In the genomic region with DNA sequence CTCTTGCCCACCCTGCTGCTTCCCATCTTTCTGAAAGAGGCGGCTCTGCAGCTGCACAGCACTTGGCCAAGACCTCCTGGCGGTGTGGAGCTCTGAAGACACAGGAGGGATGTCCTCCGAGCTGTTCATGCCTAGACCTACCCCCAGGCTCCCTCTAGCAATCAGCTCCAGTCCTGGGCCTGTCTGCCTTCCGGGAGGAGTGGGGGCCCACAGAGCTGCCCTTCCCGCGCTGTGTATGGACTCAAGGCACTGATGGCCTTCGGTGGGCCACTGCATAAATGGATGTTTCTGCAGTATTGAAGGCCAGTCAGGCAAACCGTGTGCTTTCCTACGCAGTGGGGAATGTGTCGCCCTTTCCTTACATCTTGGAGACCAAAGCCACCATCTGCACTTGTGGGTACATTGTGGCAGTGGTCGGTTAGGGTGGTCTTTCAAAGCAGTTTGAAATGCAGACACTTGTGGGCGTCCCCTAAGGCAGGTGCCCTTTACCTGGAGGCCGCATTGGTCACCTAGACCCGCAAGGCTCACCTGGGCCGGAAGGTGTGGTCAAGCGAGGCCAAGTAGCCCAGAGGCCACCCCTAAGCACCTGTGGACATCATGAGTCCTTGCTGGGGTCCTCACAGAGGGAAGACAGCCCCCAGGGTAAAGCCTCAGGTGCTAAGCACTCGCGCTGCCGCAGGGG, we compare ENCODE assay signal across 9 cellular contexts. TPM values are rescaled to one million over a fixed set of nuclear protein-coding genes. Genes with fewer than 3 reads are reported as not detected.
DNase-seq lines count a peak whose midpoint lies in the region; ATAC-seq and TF ChIP-seq lines count a peak whose summit lies in the region.
"Had no signal": no experiment of that assay in that cellular context is flagged by ENCODE, and none has a peak within 500 bp of the region (broad histone marks: within the 10 kb centered on the region; RNA-seq: fewer than 3 reads in every experiment).

No MANE protein-coding gene starts in this region.

- H2AFZ ChIP-seq in OCI-LY7 (ENCODE audit: low read length) (peak overlapping the region; percentile 79), trophoblast cell (ENCODE audit: insufficient read depth, low read length, poor library complexity) (peak overlapping the region; percentile 67)

- H3K4me3 ChIP-seq in OCI-LY7 (ENCODE audit: low read depth, low read length, poor library complexity, severe bottlenecking) = peak overlapping the region; percentile 60
- peak overlapping the region; percentile 53 to 62 for H3K4me3 ChIP-seq in esophagus (ENCODE audit: low read depth in 1 of 2, low read length in 2 of 2)
- H3K4me3 ChIP-seq in trophoblast cell (ENCODE audit: low read depth, low read length) = peak overlapping the region; percentile 23

- peak overlapping the region; percentile 63 for H3K9ac ChIP-seq in ES-I3 (ENCODE audit: low read depth, low read length)
- peak overlapping the region; percentile 71 for H3K9ac ChIP-seq in trophoblast cell (ENCODE audit: low read length)

- H4K12ac ChIP-seq in trophoblast cell (ENCODE audit: low read depth, low read length) = peak overlapping the region; percentile 66

- CTCF ChIA-PET in OCI-LY7 (lab: Charles Lee; ENCODE audit: unreplicated experiment) = interaction anchor here (0.6 kb wide), 1 partner anchor 314 kb away, joined by 3 read pairs; no protein-coding TSS in a partner anchor

- H3K18ac ChIP-seq in trophoblast cell (ENCODE audit: low read length) = peak overlapping the region; percentile 96

- no peaks in the 10 kb centered on the region for H3K9me2 ChIP-seq in OCI-LY7 (ENCODE audit: insufficient read depth, low read length)

- no peak overlapping the region for H3K23ac ChIP-seq in trophoblast cell (ENCODE audit: low read length)

- BruUV-seq in OCI-LY7 (replicated peaks; lab: Mats Ljungman, UMichigan) = no TSS peak

- H4K91ac ChIP-seq in trophoblast cell (ENCODE audit: low read depth, low read length) = peak overlapping the region; percentile 93

- H3K4ac ChIP-seq in trophoblast cell (ENCODE audit: low read depth, low read length) = peak overlapping the region; percentile 45

- peak overlapping the region; percentile 94 for H2BK120ac ChIP-seq in trophoblast cell (ENCODE audit: insufficient read depth, low read length, poor library complexity)

- 0 out of 2 replicates have a peak, but pooled peaks have one; percentile 11 for TF ChIP-seq CTCF in OCI-LY7 (conservative IDR thresholded peaks at IDR 0.05; ENCODE audit: low read length)

- DNase-seq in OCI-LY7 (ENCODE audit: low spot score) (no peak), trophoblast cell (no peak), NCI-H1694 (lab: John Stamatoyannopoulos, UW) (no peak)
- no peak for DNase-seq in central memory CD4-positive, alpha-beta T cell

- H3K9me3 ChIP-seq in ES-I3 (ENCODE audit: control insufficient read depth, insufficient read depth, low read length) = no peaks in the 10 kb centered on the region; the same call in 1 of the 2 replicates
- H3K9me3 ChIP-seq in OCI-LY7 (ENCODE audit: low read length) = no peaks in the 10 kb centered on the region
- H3K9me3 ChIP-seq in esophagus (ENCODE audit: control insufficient read depth in 2 of 2, insufficient read depth in 1 of 2, low read depth in 1 of 2, low read length in 1 of 2) = no peaks in the 10 kb centered on the region
- H3K9me3 ChIP-seq in trophoblast cell (ENCODE audit: insufficient read depth, low read depth, low read length) = no peaks in the 10 kb centered on the region

- H2BK12ac ChIP-seq in trophoblast cell (ENCODE audit: low read length) = peak overlapping the region; percentile 78

- H4K20me1 ChIP-seq in OCI-LY7 (ENCODE audit: insufficient read depth, low read length) = peaks cover 3% of the 10 kb centered on the region; the same call in 1 of the 2 replicates

- H3K27me3 ChIP-seq in esophagus (ENCODE audit: control insufficient read depth in 1 of 2, insufficient read depth in 2 of 2, low read length in 2 of 2) (no peaks in the 10 kb centered on the region), trophoblast cell (ENCODE audit: insufficient read depth, low read length) (no peaks in the 10 kb centered on the region)

- intact Hi-C loops in OCI-LY7 (cut with micrococcal nuclease; ENCODE audit: unreplicated experiment) = loop anchor here (10.0 kb wide), 2 partner anchors 89 to 319 kb away; a partner anchor contains a TSS

- H3K4me2 ChIP-seq in OCI-LY7 (ENCODE audit: low read length) (peak overlapping the region; percentile 69), trophoblast cell (ENCODE audit: low read length) (peak overlapping the region; percentile 70)

- ATAC-seq in GM19455 (IDR thresholded peaks at IDR 0.05; ENCODE audit: unreplicated experiment) = no peak
- no peak for ATAC-seq in GM18909 (IDR thresholded peaks at IDR 0.05; ENCODE audit: poor library complexity, unreplicated experiment)

- peak overlapping the region; percentile 94 for H2BK5ac ChIP-seq in trophoblast cell (ENCODE audit: low read depth, low read length, poor library complexity)

- H4K8ac ChIP-seq in trophoblast cell (ENCODE audit: low read depth, low read length) = peak overlapping the region; percentile 93

- peaks cover 18% of the 10 kb centered on the region for H3K79me1 ChIP-seq in trophoblast cell (ENCODE audit: low read length)

- H3K27ac ChIP-seq in OCI-LY7 (ENCODE audit: low read depth, low read length, poor library complexity, severe bottlenecking) (peak overlapping the region; percentile 24), esophagus (ENCODE audit: low read depth in 2 of 2, low read length in 1 of 2) (peak overlapping the region; percentile 89 to 94), trophoblast cell (ENCODE audit: low read depth, low read length) (peak overlapping the region; percentile 75)

- H3K36me3 ChIP-seq in ES-I3 (ENCODE audit: insufficient read depth, low read length) (peaks cover 9% of the 10 kb centered on the region), OCI-LY7 (ENCODE audit: insufficient read depth, low read length) (peaks cover 9% of the 10 kb centered on the region; the same call in 1 of the 2 replicates), esophagus (ENCODE audit: control insufficient read depth in 2 of 2, insufficient read depth in 2 of 2, low read length in 1 of 2) (no peaks in the 10 kb centered on the region), trophoblast cell (ENCODE audit: control insufficient read depth in 1 of 2, insufficient read depth in 2 of 2, low read length in 2 of 2) (peaks cover 0 to 3% of the 10 kb centered on the region in 2 experiments)

- peaks cover 24% of the 10 kb centered on the region for H3K4me1 ChIP-seq in ES-I3 (ENCODE audit: insufficient read depth, low read length)
- H3K4me1 ChIP-seq in OCI-LY7 (ENCODE audit: insufficient read depth, low read length, poor library complexity, severe bottlenecking) = peaks cover 28% of the 10 kb centered on the region
- H3K4me1 ChIP-seq in esophagus (ENCODE audit: control insufficient read depth in 2 of 2, insufficient read depth in 2 of 2, low read length in 1 of 2) = peaks cover 0 to 7% of the 10 kb centered on the region in 2 donors
- H3K4me1 ChIP-seq in trophoblast cell (ENCODE audit: control insufficient read depth in 1 of 2, insufficient read depth in 2 of 2, low read length in 2 of 2) = peaks cover 13 to 19% of the 10 kb centered on the region in 2 experiments

- H3K79me2 ChIP-seq in OCI-LY7 (ENCODE audit: insufficient read depth, low read depth, low read length) (peaks cover 25% of the 10 kb centered on the region; the same call in 1 of the 2 replicates), trophoblast cell (ENCODE audit: control insufficient read depth, insufficient read depth, low read length, poor library complexity) (peaks cover 6% of the 10 kb centered on the region)

- WGBS in esophagus, 2 donors = 60 to 64% methylated on average over 19 of the region's 19 CpGs
- WGBS in trophoblast cell (ENCODE audit: extremely low coverage, insufficient coverage, insufficient read length) = no CpG with 5 or more reads among the region's 19 CpGs

- peak overlapping the region; percentile 75 for H2AK5ac ChIP-seq in trophoblast cell (ENCODE audit: low read length)

- POLR2A ChIA-PET in OCI-LY7 (lab: Charles Lee) = interaction anchor here (0.6 kb wide), 2 partner anchors 18 to 60 kb away, joined by 3 to 4 read pairs; no protein-coding TSS in a partner anchor

- peak overlapping the region; percentile 95 for H3K14ac ChIP-seq in trophoblast cell (ENCODE audit: low read length)

RNA-seq across cellular contexts. Expression of a gene that starts 0.9 kb away (rescaled TPM):
- 23.7 and 25.5 TPM in 2 replicates for total RNA-seq in OCI-LY7 (2014; rRNA removed; shearing (Covaris generic))
- total RNA-seq in OCI-LY7 (2022) = 23.4 and 32.9 TPM in 2 replicates
- polyA plus RNA-seq in esophagus = 1 to 10 TPM; 6.0 to 7.1 TPM
- 13.4 and 13.7 TPM in 2 replicates for polyA plus RNA-seq in trophoblast cell (2013)

RNA-seq across cellular contexts. Expression of a gene that starts 48.0 kb away (rescaled TPM):
- 0.09 TPM in 1 of 2 replicates, not detected in the other for total RNA-seq in OCI-LY7 (2014; rRNA removed; shearing (Covaris generic))
- not detected in 2 replicates for total RNA-seq in OCI-LY7 (2022)
- under 1 TPM in 1 of 2 donors, not detected in 1; 0.01 TPM for polyA plus RNA-seq in esophagus
- polyA plus RNA-seq in trophoblast cell (2013) = 132 and 143 TPM in 2 replicates
- total RNA-seq: RPMI7951 had no signal

Comparison
In these comparisons a context has a peak if more than half of its experiments do, and no peak if none do; other contexts are left out.
1. H3K27ac ChIP-seq: peak in every context shown above with its lines; median percentile 92 in esophagus; 75 in trophoblast cell; 24 in OCI-LY7.